Comparison of ENCODE assay signal across 1 cellular context in the genomic region with DNA sequence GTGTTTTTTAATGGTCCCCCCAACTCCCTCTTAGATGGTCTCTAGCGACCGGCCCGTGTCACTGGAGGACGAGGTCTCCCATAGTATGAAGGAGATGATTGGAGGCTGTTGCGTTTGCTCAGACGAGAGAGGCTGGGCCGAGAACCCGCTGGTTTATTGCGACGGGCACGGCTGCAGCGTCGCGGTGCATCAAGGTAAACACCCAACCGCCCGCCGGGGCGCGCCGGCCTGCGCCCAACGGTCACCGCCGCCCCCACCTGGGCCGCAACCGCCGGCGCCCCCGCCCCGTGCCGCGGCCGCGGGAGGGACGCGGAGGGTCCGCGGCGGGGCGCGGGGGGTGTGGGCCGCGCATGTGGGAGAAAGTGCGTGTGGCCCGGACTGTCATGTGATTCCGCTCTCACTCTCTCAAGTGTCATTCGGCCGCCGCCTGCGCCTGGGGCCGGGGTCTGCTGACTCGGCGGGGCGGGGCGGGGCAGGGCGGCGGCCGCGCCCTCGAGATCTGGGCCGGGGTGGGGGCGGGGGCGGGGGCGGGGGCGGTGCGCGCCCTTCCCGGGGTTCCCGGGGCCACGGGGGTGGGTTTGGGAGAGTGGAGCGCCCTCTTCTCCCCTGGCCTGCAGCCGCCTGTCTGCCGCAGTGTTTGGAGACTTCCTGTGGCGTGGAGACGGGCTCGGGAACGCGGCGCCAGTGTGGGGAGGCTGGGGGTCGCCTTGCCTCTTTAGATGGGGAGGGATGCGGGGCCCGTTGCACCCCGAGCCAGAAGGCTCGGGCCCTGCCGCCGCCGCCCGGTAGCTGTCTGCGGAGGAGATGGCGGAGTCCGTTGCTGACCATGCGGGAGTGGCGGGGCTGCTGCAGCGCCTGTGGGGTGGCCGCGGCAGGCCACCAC.
TF ChIP-seq lines count a peak whose summit lies in the region.

No MANE protein-coding gene starts in this region.

TF ChIP-seq in HCT116, 20 proteins besides CTCF, POLR2A, EP300 and RAD21:
- TF ChIP-seq ELF1 (IDR thresholded peaks at IDR 0.05; ENCODE audit: borderline replicate concordance, low read depth) = no peak
- TF ChIP-seq FOSL1 (IDR thresholded peaks at IDR 0.05; ENCODE audit: low read depth) = no peak
- TF ChIP-seq ZNF274 (IDR thresholded peaks at IDR 0.05; ENCODE audit: low read depth, low read length) = no peak
- TF ChIP-seq EGR1 (IDR thresholded peaks at IDR 0.05; ENCODE audit: low read depth) = no peak
- no peak for TF ChIP-seq CBX3 (IDR thresholded peaks at IDR 0.05; ENCODE audit: low read depth)
- peak; percentile 70 for TF ChIP-seq TCF7L2 (IDR thresholded peaks at IDR 0.05; ENCODE audit: borderline replicate concordance, extremely low read depth, insufficient read depth, insufficient read length)
- TF ChIP-seq YY1 (IDR thresholded peaks at IDR 0.05; ENCODE audit: extremely low read depth, insufficient replicate concordance, low read depth, low read length) = peak; percentile 25
- peak; percentile 49 for TF ChIP-seq ZFX (IDR thresholded peaks at IDR 0.05)
- TF ChIP-seq SRF (IDR thresholded peaks at IDR 0.05; ENCODE audit: low read depth) = no peak
- TF ChIP-seq, protein P1, sequence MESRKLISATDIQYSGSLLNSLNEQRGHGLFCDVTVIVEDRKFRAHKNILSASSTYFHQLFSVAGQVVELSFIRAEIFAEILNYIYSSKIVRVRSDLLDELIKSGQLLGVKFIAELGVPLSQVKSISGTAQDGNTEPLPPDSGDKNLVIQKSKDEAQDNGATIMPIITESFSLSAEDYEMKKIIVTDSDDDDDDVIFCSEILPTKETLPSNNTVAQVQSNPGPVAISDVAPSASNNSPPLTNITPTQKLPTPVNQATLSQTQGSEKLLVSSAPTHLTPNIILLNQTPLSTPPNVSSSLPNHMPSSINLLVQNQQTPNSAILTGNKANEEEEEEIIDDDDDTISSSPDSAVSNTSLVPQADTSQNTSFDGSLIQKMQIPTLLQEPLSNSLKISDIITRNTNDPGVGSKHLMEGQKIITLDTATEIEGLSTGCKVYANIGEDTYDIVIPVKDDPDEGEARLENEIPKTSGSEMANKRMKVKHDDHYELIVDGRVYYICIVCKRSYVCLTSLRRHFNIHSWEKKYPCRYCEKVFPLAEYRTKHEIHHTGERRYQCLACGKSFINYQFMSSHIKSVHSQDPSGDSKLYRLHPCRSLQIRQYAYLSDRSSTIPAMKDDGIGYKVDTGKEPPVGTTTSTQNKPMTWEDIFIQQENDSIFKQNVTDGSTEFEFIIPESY (IDR thresholded peaks at IDR 0.05; ENCODE audit: extremely low read depth, insufficient replicate concordance, low read length) = no peak
- TF ChIP-seq, protein P2, sequence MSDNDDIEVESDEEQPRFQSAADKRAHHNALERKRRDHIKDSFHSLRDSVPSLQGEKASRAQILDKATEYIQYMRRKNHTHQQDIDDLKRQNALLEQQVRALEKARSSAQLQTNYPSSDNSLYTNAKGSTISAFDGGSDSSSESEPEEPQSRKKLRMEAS (IDR thresholded peaks at IDR 0.05) = 0 out of 2 replicates have a peak, but pooled peaks have one; percentile 34
TF ChIP-seq in HCT116: peak in this region for 4.
